Comparison of ENCODE assay signal across 7 cellular contexts in the genomic region with DNA sequence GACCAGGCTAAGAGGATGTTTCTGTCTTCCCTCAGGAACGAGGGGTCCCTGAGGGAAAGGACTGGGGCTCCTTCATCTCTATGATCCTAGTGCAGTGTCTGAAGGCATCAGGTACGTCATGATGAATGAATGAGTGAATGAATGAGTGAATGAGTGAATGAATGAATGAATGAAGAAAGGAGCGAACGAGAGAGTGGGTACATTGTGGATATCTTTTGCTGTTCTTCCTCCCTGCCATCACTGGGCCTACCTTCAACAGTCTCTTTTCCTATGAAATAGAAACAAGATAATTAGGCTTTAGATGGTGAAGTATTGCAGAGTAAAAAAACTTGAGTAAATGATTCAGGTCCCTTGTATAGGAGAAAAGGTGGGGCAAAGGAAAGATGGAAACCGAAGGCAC.
"Had no signal": no experiment of that assay in that cellular context is flagged by ENCODE, and none has a peak within 500 bp of the region (broad histone marks: within the 10 kb centered on the region; RNA-seq: fewer than 3 reads in every experiment).

No MANE protein-coding gene starts in this region.

- DNase-seq: GDM1, GF-D8 had no signal

- FAIRE-seq: G401.6, GM12891, GM12892, GM18507, GM19239 had no signal
